ENCODE assay signal across 12 cellular contexts in the genomic region with DNA sequence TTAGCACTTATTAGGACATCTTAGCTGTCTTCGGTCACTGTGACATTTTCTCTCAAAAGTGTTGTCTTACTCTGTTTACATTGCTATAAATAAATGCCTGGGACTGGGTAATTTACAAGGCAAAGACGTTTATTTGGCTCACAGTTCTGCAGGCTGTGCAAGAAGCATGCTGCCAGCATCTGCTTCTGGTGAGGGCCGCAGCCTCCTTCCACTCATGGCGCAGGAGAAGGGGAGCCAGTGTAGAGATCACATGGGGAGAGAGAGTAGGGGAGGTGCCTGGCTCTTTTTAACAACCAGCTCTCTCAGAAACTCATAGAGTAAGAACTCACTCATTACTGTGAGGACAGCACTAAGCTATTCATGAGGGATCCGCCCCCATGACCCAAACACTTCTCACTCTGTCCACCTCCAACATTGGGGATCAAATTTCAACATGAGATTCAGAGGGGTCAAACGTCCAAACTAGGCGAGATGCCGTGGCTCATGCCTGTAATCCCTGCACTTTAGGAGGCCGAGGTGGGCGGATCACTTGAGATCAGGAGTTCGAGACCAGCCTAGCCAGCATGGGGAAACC. TPM values are rescaled to one million over a fixed set of nuclear protein-coding genes. Genes with fewer than 3 reads are reported as not detected.
DNase-seq lines count a peak whose midpoint lies in the region; ATAC-seq and TF ChIP-seq lines count a peak whose summit lies in the region.
"Had no signal": no experiment of that assay in that cellular context is flagged by ENCODE, and none has a peak within 500 bp of the region (broad histone marks: within the 10 kb centered on the region; RNA-seq: fewer than 3 reads in every experiment).

No MANE protein-coding gene starts in this region.

- no peak for TF ChIP-seq CTCF in HFF-Myc (IDR thresholded peaks at IDR 0.05; ENCODE audit: low read depth, low read length, missing control alignments)

- intact Hi-C loops in right cardiac atrium (cut with DNase I): no loop called here
- intact Hi-C loops in sciatic nerve (cut with DNase I): no loop called here

- H3K9me3 ChIP-seq in right cardiac atrium (ENCODE audit: control insufficient read depth, low read length): no peaks in the 10 kb centered on the region

- ATAC-seq in right cardiac atrium (peak; percentile 18 to 26), sciatic nerve (peak; percentile 34), HG03139 (IDR thresholded peaks at IDR 0.05; ENCODE audit: unreplicated experiment) (no peak)
- ATAC-seq: HCT116 had no signal

- no peak overlapping the region for H3K27ac ChIP-seq in right cardiac atrium (ENCODE audit: low read length)

- no peaks in the 10 kb centered on the region for H3K4me1 ChIP-seq in right cardiac atrium (ENCODE audit: control insufficient read depth, insufficient read depth, low read length)

- H3K4me3 ChIP-seq in HFF-Myc (replicated peaks; ENCODE audit: low read depth, low read length) (no peak overlapping the region), right cardiac atrium (ENCODE audit: low read length) (no peak overlapping the region)

- H3K27me3 ChIP-seq in right cardiac atrium (ENCODE audit: control insufficient read depth, insufficient read depth): no peaks in the 10 kb centered on the region

- WGBS in right cardiac atrium: 54% methylated on average over 11 of the region's 11 CpGs

- peak; percentile 16 for DNase-seq in HFF-Myc (ENCODE audit: extremely low read depth, low read depth)
- DNase-seq in amniotic epithelial cell (ENCODE audit: low read depth): peak; percentile 31
- no peak for DNase-seq in right cardiac atrium
- no peak for DNase-seq in sciatic nerve (ENCODE audit: low spot score)
- no peak for DNase-seq in NCI-H1092 (lab: John Stamatoyannopoulos, UW)
- DNase-seq in NCI-H446 treated with DMSO at 0.1 percent for 48 hours (lab: John Stamatoyannopoulos, UW): no peak
- no peak for DNase-seq in NOMO-1 treated with DMSO at 0.1 percent for 48 hours (lab: John Stamatoyannopoulos, UW; ENCODE audit: unreplicated experiment)
- DNase-seq: immature natural killer cell, NCI-H2171 treated with DMSO at 0.1 percent for 48 hours, substantia nigra had no signal

RNA-seq across cellular contexts. Expression of gene HERC6, which starts 43.5 kb away (rescaled TPM):
- 10 to 100 TPM in 1 of 4 donors, 1 to 10 TPM in 3; 7.7 to 10.9 (median 9.8) TPM for total RNA-seq in right cardiac atrium
- 5.1 TPM for polyA plus RNA-seq in right cardiac atrium
- total RNA-seq in sciatic nerve: 9.5 TPM

RNA-seq across cellular contexts. Expression of gene PPM1K, which starts 50.8 kb away (rescaled TPM):
- total RNA-seq in right cardiac atrium (100 to 1,000 TPM in 1 of 4 donors, 10 to 100 TPM in 3; 74.6 to 109 (median 91.3) TPM), sciatic nerve (78.9 TPM)
- polyA plus RNA-seq in right cardiac atrium: 48.3 TPM

Comparison
In these comparisons a context has a peak if more than half of its experiments do, and no peak if none do; other contexts are left out.
1. DNase-seq: peak in HFF-Myc (single experiment) and amniotic epithelial cell (single experiment); none in right cardiac atrium (0 of 3), sciatic nerve (single experiment), NCI-H1092 (single experiment), NCI-H446 treated with DMSO at 0.1 percent for 48 hours (single experiment) and NOMO-1 treated with DMSO at 0.1 percent for 48 hours (single experiment).